Comparison of ENCODE assay signal across 30 cellular contexts in the genomic region with DNA sequence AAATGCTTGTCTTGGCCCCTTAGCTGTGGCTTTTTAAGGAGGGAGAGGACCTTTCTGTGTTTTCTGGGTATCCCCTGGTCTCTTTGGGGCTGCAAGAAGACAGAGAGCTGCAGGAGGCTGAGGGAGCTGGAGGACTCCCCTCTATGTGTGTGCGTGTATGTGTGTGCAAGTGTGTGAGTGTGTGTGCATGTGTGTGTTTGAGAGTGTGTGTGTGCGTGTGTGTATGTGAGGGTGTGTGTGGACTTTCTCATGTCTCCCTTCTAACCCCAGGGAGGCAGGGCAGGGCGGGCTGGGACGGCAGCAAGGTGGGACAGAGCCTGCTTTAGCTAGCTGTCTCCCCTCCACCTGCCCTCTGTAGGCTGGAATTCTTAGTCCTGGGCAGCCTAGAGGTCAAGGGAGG. TPM values are rescaled to one million over a fixed set of nuclear protein-coding genes. Genes with fewer than 3 reads are reported as not detected.
"Had no signal": no experiment of that assay in that cellular context is flagged by ENCODE, and none has a peak within 500 bp of the region (broad histone marks: within the 10 kb centered on the region; RNA-seq: fewer than 3 reads in every experiment).

No MANE protein-coding gene starts in this region.

- ATAC-seq: effector memory CD8-positive, alpha-beta T cell; esophagus mucosa; gastrocnemius medialis; pancreas; stimulated activated memory B cell treated with anti-CD40 and anti-IgM and Interleukin-4, amounts not matched to agents 10 μg/mL and 1 μg/mL and 100 μg/mL, for 72 hours had no signal

- H3K27ac ChIP-seq: epithelial cell of prostate, gastrocnemius medialis, neutrophil, pancreas, sigmoid colon, suprapubic skin, transverse colon, vagina had no signal

- H3K4me3 Mint-ChIP-seq: effector memory CD8-positive, alpha-beta T cell; memory B cell; nephron; stimulated activated memory B cell treated with anti-CD40 and anti-IgM and Interleukin-4, amounts not matched to agents 10 μg/mL and 1 μg/mL and 100 μg/mL, for 72 hours; stimulated activated naive CD8-positive, alpha-beta T cell treated with anti-CD3 and anti-CD28 coated beads, Interleukin-15, Interleukin-2, amounts not matched to agents 100 ng/mL and 50 ng/mL, for 24 hours had no signal

- H3K27ac Mint-ChIP-seq: effector memory CD8-positive, alpha-beta T cell; memory B cell; nephron; stimulated activated memory B cell treated with anti-CD40 and anti-IgM and Interleukin-4, amounts not matched to agents 10 μg/mL and 1 μg/mL and 100 μg/mL, for 72 hours; stimulated activated naive CD8-positive, alpha-beta T cell treated with anti-CD3 and anti-CD28 coated beads, Interleukin-15, Interleukin-2, amounts not matched to agents 100 ng/mL and 50 ng/mL, for 24 hours had no signal

- H3K4me1 Mint-ChIP-seq: memory B cell; nephron; stimulated activated memory B cell treated with anti-CD40 and anti-IgM and Interleukin-4, amounts not matched to agents 10 μg/mL and 1 μg/mL and 100 μg/mL, for 72 hours had no signal

- H3K9me3 ChIP-seq: gastrocnemius medialis, neutrophil, pancreas, sigmoid colon, suprapubic skin, transverse colon, vagina had no signal

- H3K27me3 Mint-ChIP-seq: memory B cell; stimulated activated memory B cell treated with anti-CD40 and anti-IgM and Interleukin-4, amounts not matched to agents 10 μg/mL and 1 μg/mL and 100 μg/mL, for 72 hours; stimulated activated naive CD8-positive, alpha-beta T cell treated with anti-CD3 and anti-CD28 coated beads, Interleukin-15, Interleukin-2, amounts not matched to agents 100 ng/mL and 50 ng/mL, for 24 hours had no signal

- H3K27me3 ChIP-seq: gastrocnemius medialis, neutrophil, pancreas, sigmoid colon, suprapubic skin, transverse colon, vagina had no signal

- H3K36me3 Mint-ChIP-seq: memory B cell; stimulated activated memory B cell treated with anti-CD40 and anti-IgM and Interleukin-4, amounts not matched to agents 10 μg/mL and 1 μg/mL and 100 μg/mL, for 72 hours had no signal

- DNase-seq: cerebellar nuclear complex; cortex of kidney; effector memory CD8-positive, alpha-beta T cell; foreskin fibroblast; gastrocnemius medialis; head of caudate nucleus; pancreas; sigmoid colon; stimulated activated CD4-positive, alpha-beta T cell treated with anti-CD3 and anti-CD28 coated beads, Interleukin-2, amount 100 ng/mL, for 24 hours; stimulated activated CD4-positive, alpha-beta T cell treated with anti-CD3 and anti-CD28 coated beads, Interleukin-4, amount 100 ng/mL, for 24 hours; transverse colon had no signal

- H3K9me3 Mint-ChIP-seq: effector memory CD8-positive, alpha-beta T cell; memory B cell; nephron; stimulated activated memory B cell treated with anti-CD40 and anti-IgM and Interleukin-4, amounts not matched to agents 10 μg/mL and 1 μg/mL and 100 μg/mL, for 72 hours; stimulated activated naive CD8-positive, alpha-beta T cell treated with anti-CD3 and anti-CD28 coated beads, Interleukin-15, Interleukin-2, amounts not matched to agents 100 ng/mL and 50 ng/mL, for 24 hours had no signal

- H3K4me1 ChIP-seq: gastrocnemius medialis, pancreas, sigmoid colon, suprapubic skin, transverse colon, vagina had no signal

- H3K36me3 ChIP-seq: gastrocnemius medialis, neutrophil, pancreas, sigmoid colon, suprapubic skin, transverse colon, vagina had no signal

- H3K4me3 ChIP-seq: gastrocnemius medialis, lung, pancreas, sigmoid colon, suprapubic skin, transverse colon, vagina had no signal

RNA-seq across cellular contexts. Expression of a gene that starts 1.9 kb away (rescaled TPM):
- total RNA-seq: dermis microvascular lymphatic vessel endothelial cell, esophagus mucosa, gastrocnemius medialis, glomerular endothelial cell, liver, lung, omental fat pad, pancreas, posterior vena cava, sigmoid colon, skeletal muscle tissue, suprapubic skin, transverse colon, ureter, vagina had no signal
- polyA plus RNA-seq: keratinocyte, liver, pancreas, sigmoid colon, thymus had no signal
